In the genomic region with DNA sequence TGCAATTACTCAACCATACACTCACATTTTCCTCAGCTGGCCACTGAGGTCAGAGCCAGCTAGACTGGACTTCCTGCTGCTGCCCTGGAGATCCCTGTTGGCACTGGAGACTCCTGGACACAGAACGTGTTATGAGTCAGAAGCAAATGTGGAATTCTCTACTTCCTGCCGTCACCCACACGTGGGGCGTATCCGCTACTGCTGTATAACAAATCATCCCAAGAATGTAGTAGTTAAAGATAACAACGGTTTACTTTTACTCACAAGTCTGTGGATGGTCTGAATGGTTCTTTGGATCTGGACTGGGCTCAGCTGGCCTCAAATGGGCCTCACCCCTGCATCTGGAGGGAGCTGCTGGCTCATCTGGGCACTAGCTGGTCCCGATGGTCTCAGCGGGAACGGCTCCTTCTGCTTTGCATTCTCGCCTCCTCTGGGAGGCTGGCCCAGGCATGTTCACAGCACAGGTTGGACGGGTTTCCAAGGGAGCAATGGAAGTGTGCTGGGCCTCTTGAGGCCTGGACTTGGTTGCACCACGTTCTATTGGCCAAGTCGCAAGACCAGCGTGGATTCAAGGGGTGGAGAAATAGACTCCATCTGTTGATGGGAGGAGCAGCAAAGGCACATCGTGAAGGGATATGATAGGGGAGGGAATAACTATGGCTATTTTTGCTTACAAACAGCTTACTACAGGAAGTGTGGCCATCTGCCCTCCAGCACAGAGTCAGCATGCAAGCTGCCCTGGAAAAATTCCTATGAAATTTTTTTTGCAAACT, we compare ENCODE assay signal across 1 cellular context.
TF ChIP-seq lines count a peak whose summit lies in the region.

No MANE protein-coding gene starts in this region.

TF ChIP-seq in HCT116, 20 proteins besides CTCF, POLR2A, EP300 and RAD21 (continued from another document):
- peak; percentile 85 for TF ChIP-seq POLR2AphosphoS5 (IDR thresholded peaks at IDR 0.05; ENCODE audit: low read depth, low read length)
- peak; percentile 20; the same call in 1 of the 2 replicates for TF ChIP-seq ZFX (IDR thresholded peaks at IDR 0.05)
